25 cellular contexts compared by ENCODE assay signal in the genomic region with DNA sequence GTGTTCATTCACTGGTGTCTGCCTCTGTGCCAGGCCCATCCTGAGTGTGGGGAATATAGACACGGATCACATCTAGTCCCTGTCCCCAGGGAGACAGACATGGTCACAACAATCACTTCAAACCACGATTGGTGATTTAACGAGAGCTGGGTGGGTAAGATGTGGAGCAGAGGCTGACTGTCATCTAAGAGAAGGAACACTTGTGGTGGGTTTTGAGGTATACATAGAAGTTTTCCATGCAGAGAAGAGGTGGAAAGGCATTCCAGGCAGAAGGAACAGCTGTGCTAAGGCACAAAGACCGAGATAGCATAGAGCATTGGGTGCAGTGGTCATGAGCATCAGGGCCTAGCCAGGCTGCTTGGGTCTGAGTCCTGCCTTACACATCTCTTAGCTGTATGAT. TPM values are rescaled to one million over a fixed set of nuclear protein-coding genes. Genes with fewer than 3 reads are reported as not detected.
A peak's percentile ranks its signal among the peaks of the same experiment; 100 is the strongest.
DNase-seq lines count a peak whose midpoint lies in the region; ATAC-seq, FAIRE-seq and TF ChIP-seq lines count a peak whose summit lies in the region.
"Had no signal": no experiment of that assay in that cellular context is flagged by ENCODE, and none has a peak within 500 bp of the region (broad histone marks: within the 10 kb centered on the region; RNA-seq: fewer than 3 reads in every experiment).

No MANE protein-coding gene starts in this region.

- in situ Hi-C loops in IMR-90 (cut with MboI; ENCODE audit: low sequenced_read_pairs) = no loop called here

- H2BK15ac ChIP-seq in IMR-90 (ENCODE audit: low read depth, low read length) (peak overlapping the region; percentile 3; the same call in 1 of the 3 replicates), H1 (ENCODE audit: low read length) (no peak overlapping the region)

- ATAC-seq in IMR-90 (ENCODE audit: low read depth) (no peak), HG02678 (IDR thresholded peaks at IDR 0.05; ENCODE audit: unreplicated experiment) (no peak), HG03565 (IDR thresholded peaks at IDR 0.05; ENCODE audit: unreplicated experiment) (no peak)
- ATAC-seq: GM12878, HCT116 had no signal

- no peak overlapping the region; a peak in 2 of 22 replicates for H3K27ac ChIP-seq in BLaER1 treated with 17β-estradiol and CSF1 and Interleukin-3, amounts not matched to agents 10 nM and 100 nM
- H3K27ac ChIP-seq in IMR-90 (ENCODE audit: insufficient read depth, low read length) (no peak overlapping the region), H1 (ENCODE audit: low read depth, low read length) (no peak overlapping the region), spleen (peak overlapping the region in 5 of 8 donors; percentile 73 to 84 (median 77))
- H3K27ac ChIP-seq: GM23248 had no signal

- H4K5ac ChIP-seq in IMR-90 (ENCODE audit: low read depth, low read length) (no peak overlapping the region), H1 (ENCODE audit: insufficient read length, low read depth, low read length) (peak overlapping the region; percentile 22)

- H2AK5ac ChIP-seq in IMR-90 (ENCODE audit: low read depth, low read length) (peak overlapping the region; percentile 23; the same call in 1 of the 2 replicates), H1 (ENCODE audit: low read depth, low read length) (no peak overlapping the region)

- H3K9ac ChIP-seq in BLaER1 treated with 17β-estradiol and CSF1 and Interleukin-3, amounts not matched to agents 10 nM and 100 nM = peak overlapping the region in 1 of 11 experiments; percentile 53; a peak in 1 of 22 replicates
- H3K9ac ChIP-seq in IMR-90 (ENCODE audit: low read depth, low read length) (no peak overlapping the region), H1 (replicated peaks in 1 of 4; ENCODE audit: extremely low read depth in 1 of 4, low read depth in 3 of 4, low read length in 3 of 4) (no peak overlapping the region)
- H3K9ac ChIP-seq: GM23248 had no signal

- TF ChIP-seq POLR2A in IMR-90 (IDR thresholded peaks at IDR 0.05; ENCODE audit: low read depth, low read length) = no peak
- TF ChIP-seq POLR2A in H1 (IDR thresholded peaks at IDR 0.05; ENCODE audit: control extremely low read depth in 1 of 2, low read depth in 2 of 2, low read length in 2 of 2) = no peak
- TF ChIP-seq POLR2A in spleen (IDR thresholded peaks at IDR 0.05) = no peak
- TF ChIP-seq POLR2A in lower leg skin (IDR thresholded peaks at IDR 0.05) = no peak

- H3K79me1 ChIP-seq in IMR-90 (ENCODE audit: low read depth in 1 of 2, low read length in 2 of 2) = no peaks in the 10 kb centered on the region
- H3K79me1 ChIP-seq in H1 (ENCODE audit: low read depth, low read length) = no peaks in the 10 kb centered on the region

- no peak overlapping the region for H3K4me3 ChIP-seq in BLaER1 treated with 17β-estradiol and CSF1 and Interleukin-3, amounts not matched to agents 10 nM and 100 nM
- no peak overlapping the region for H3K4me3 ChIP-seq in IMR-90 (ENCODE audit: insufficient read depth, low read depth, low read length)
- no peak overlapping the region for H3K4me3 ChIP-seq in H1 (ENCODE audit: extremely low read depth in 1 of 4, insufficient read depth in 2 of 4, low read depth in 3 of 4, low read length in 4 of 4)
- H3K4me3 ChIP-seq in spleen = peak overlapping the region in 1 of 8 donors; percentile 26
- H3K4me3 ChIP-seq in lower leg skin (ENCODE audit: low read depth, poor library complexity, severe bottlenecking) = no peak overlapping the region
- H3K4me3 ChIP-seq: GM12878, GM23248 had no signal

- H2BK120ac ChIP-seq in IMR-90 (ENCODE audit: low read depth, low read length) (no peak overlapping the region), H1 (replicated peaks; ENCODE audit: low read depth, low read length) (no peak overlapping the region)

- H2BK20ac ChIP-seq in IMR-90 (ENCODE audit: low read depth, low read length) (0 out of 2 replicates have a peak overlapping the region, but pooled peaks have one; percentile 52), H1 (ENCODE audit: low read length) (0 out of 2 replicates have a peak overlapping the region, but pooled peaks have one; percentile 1)

- H3K4me2 ChIP-seq in BLaER1 treated with 17β-estradiol and CSF1 and Interleukin-3, amounts not matched to agents 10 nM and 100 nM = peak overlapping the region in 10 of 11 experiments; percentile 69 to 88 (median 82); a peak in 19 of 22 replicates
- H3K4me2 ChIP-seq in IMR-90 (ENCODE audit: low read depth, low read length) (no peak overlapping the region), H1 (ENCODE audit: insufficient read depth in 1 of 2, low read depth in 2 of 2, low read length in 2 of 2) (no peak overlapping the region)

- intact Hi-C loops in IMR-90 (cut with micrococcal nuclease) (no loop called here), spleen (cut with DNase I; ENCODE audit: low total_unique reads) (no loop called here), lower leg skin (cut with DNase I; ENCODE audit: low total_unique reads) (no loop called here)

- no peak for TF ChIP-seq EP300 in H1 (IDR thresholded peaks at IDR 0.05; ENCODE audit: borderline replicate concordance in 1 of 2, low read depth in 2 of 2, low read length in 2 of 2)

- H3K27me3 ChIP-seq in BLaER1 treated with 17β-estradiol and CSF1 and Interleukin-3, amounts not matched to agents 10 nM and 100 nM = no peaks in the 10 kb centered on the region
- H3K27me3 ChIP-seq in IMR-90 (ENCODE audit: control insufficient read depth, insufficient read depth, low read length) (no peaks in the 10 kb centered on the region), H1 (replicated peaks in 1 of 4; ENCODE audit: control insufficient read depth in 3 of 4, extremely low read depth in 1 of 4, insufficient read depth in 3 of 4, low read length in 3 of 4) (no peaks in the 10 kb centered on the region), spleen (replicated peaks in 1 of 7) (no peaks in the 10 kb centered on the region)

- dilution Hi-C loops in IMR-90 (cut with HindIII; ENCODE audit: low sequenced_read_pairs, unreplicated experiment) = no loop called here

- WGBS in IMR-90 (ENCODE audit: extremely low coverage in 2 of 2, insufficient read length in 1 of 2), 2 experiments = 80% methylated on average over 1 of the region's 4 CpGs; no CpG with 5 or more reads in 1 of the 2 experiments
- WGBS in H1 (ENCODE audit: extremely low coverage in 1 of 2, insufficient coverage in 1 of 2, insufficient read length in 1 of 2, insufficient replicate concordance in 2 of 2, low coverage in 1 of 2, low lambda C conversion rate in 2 of 2, missing lambda C conversion rate in 1 of 2), 2 experiments = 68% methylated on average over 4 of the region's 4 CpGs; no CpG with 5 or more reads in 1 of the 2 experiments
- 49 to 68% (median 61%) methylated on average over 4 of the region's 4 CpGs for WGBS in spleen, 5 donors
- 68 to 70% methylated on average over 4 of the region's 4 CpGs for WGBS in lower leg skin, 2 donors

- H3K36me3 ChIP-seq in BLaER1 treated with 17β-estradiol and CSF1 and Interleukin-3, amounts not matched to agents 10 nM and 100 nM = no peaks in the 10 kb centered on the region
- H3K36me3 ChIP-seq in IMR-90 (ENCODE audit: control insufficient read depth, insufficient read depth, low read length) (no peaks in the 10 kb centered on the region), H1 (ENCODE audit: control insufficient read depth in 2 of 4, insufficient read depth in 4 of 4, low read length in 3 of 4) (no peaks in the 10 kb centered on the region), spleen (no peaks in the 10 kb centered on the region)

- no peaks in the 10 kb centered on the region for H3K79me2 ChIP-seq in H1 (ENCODE audit: control insufficient read depth in 1 of 2, insufficient read depth in 2 of 2, low read length in 2 of 2)

- no peak overlapping the region for H4K8ac ChIP-seq in IMR-90 (ENCODE audit: low read depth in 2 of 2, low read length in 2 of 2)
- H4K8ac ChIP-seq in H1 (ENCODE audit: extremely low read depth, insufficient read depth, low read length) = no peak overlapping the region

- BruUV-seq in IMR-90 (replicated peaks; lab: Mats Ljungman, UMichigan) = no TSS peak

- no peak overlapping the region for H3K56ac ChIP-seq in IMR-90 (ENCODE audit: extremely low read depth, insufficient read depth, low read length)
- no peak overlapping the region for H3K56ac ChIP-seq in H1 (replicated peaks; ENCODE audit: insufficient read length, low read depth, low read length)

- no peaks in the 10 kb centered on the region for H3K23me2 ChIP-seq in H1 (ENCODE audit: low read depth, low read length)

- peaks cover 4% of the 10 kb centered on the region; the same call in 1 of the 2 replicates for H3K9me1 ChIP-seq in IMR-90 (ENCODE audit: insufficient read depth, low read length)

- H2BK5ac ChIP-seq in IMR-90 (ENCODE audit: low read depth, low read length, poor library complexity, severe bottlenecking) = no peak overlapping the region
- H2BK5ac ChIP-seq in H1 (ENCODE audit: low read depth, low read length) = no peak overlapping the region

- peak overlapping the region; percentile 2 for H2AK9ac ChIP-seq in IMR-90 (replicated peaks; ENCODE audit: low read depth, low read length, poor library complexity)

- H3K4me1 ChIP-seq in BLaER1 treated with 17β-estradiol and CSF1 and Interleukin-3, amounts not matched to agents 10 nM and 100 nM = peaks cover 34 to 67% (median 58%) of the 10 kb centered on the region in 10 experiments
- H3K4me1 ChIP-seq in IMR-90 (ENCODE audit: control insufficient read depth, insufficient read depth, low read length) (peaks cover 24% of the 10 kb centered on the region), H1 (replicated peaks in 1 of 4; ENCODE audit: control insufficient read depth in 3 of 4, insufficient read depth in 4 of 4, low read length in 3 of 4) (peaks cover 0 to 3% (median 1%) of the 10 kb centered on the region in 4 experiments; a peak in 3 of 7 replicates), spleen (peaks cover 3 to 37% (median 24%) of the 10 kb centered on the region in 6 donors)

- no peak for TF ChIP-seq CTCF in IMR-90 (conservative IDR thresholded peaks at IDR 0.05; ENCODE audit: low read depth, low read length)
- TF ChIP-seq CTCF in H1 (IDR thresholded peaks at IDR 0.05; ENCODE audit: control extremely low read depth in 1 of 3, insufficient read depth in 1 of 3, low read depth in 1 of 3, low read length in 3 of 3) = no peak
- no peak for TF ChIP-seq CTCF in spleen (IDR thresholded peaks at IDR 0.05 in 8 of 11, conservative IDR thresholded peaks at IDR 0.05 in 3 of 11)
- no peak for TF ChIP-seq CTCF in lower leg skin (IDR thresholded peaks at IDR 0.05)

- H3K4ac ChIP-seq in IMR-90 (ENCODE audit: low read depth, low read length) (peak overlapping the region; percentile 20; the same call in 1 of the 2 replicates), H1 (replicated peaks; ENCODE audit: insufficient read length, low read depth, low read length) (no peak overlapping the region)

- CTCF ChIA-PET in IMR-90 (lab: Yijun Ruan, JAX) = no interaction called here
- CTCF ChIA-PET in H1 (lab: Charles Lee; ENCODE audit: partially characterized antibody) = interaction anchor here (0.7 to 65.2 kb wide), 7 partner anchors 12 to 256 kb away, joined by 3 to 1529 read pairs (median 8); a partner anchor contains a TSS

- peaks cover 0 to 17% (median 13%) of the 10 kb centered on the region in 11 experiments; a peak in 16 of 22 replicates for H3K9me3 ChIP-seq in BLaER1 treated with 17β-estradiol and CSF1 and Interleukin-3, amounts not matched to agents 10 nM and 100 nM (replicated peaks in 1 of 11)
- 0 out of 2 replicates have a peak, but pooled peaks cover 2% of the 10 kb centered on the region for H3K9me3 ChIP-seq in IMR-90 (ENCODE audit: control insufficient read depth, insufficient read depth, low read length)
- no peaks in the 10 kb centered on the region for H3K9me3 ChIP-seq in H1 (ENCODE audit: insufficient read depth in 2 of 2, low read depth in 1 of 2, low read length in 1 of 2)
- H3K9me3 ChIP-seq in spleen = no peaks in the 10 kb centered on the region

- H3K14ac ChIP-seq in IMR-90 (replicated peaks; ENCODE audit: low read depth, low read length) = no peak overlapping the region
- H3K14ac ChIP-seq in H1 (ENCODE audit: insufficient read length) = no peak overlapping the region

- H4K20me1 ChIP-seq in BLaER1 treated with 17β-estradiol and CSF1 and Interleukin-3, amounts not matched to agents 10 nM and 100 nM = no peaks in the 10 kb centered on the region
- H4K20me1 ChIP-seq in IMR-90 (ENCODE audit: insufficient read depth, low read length) (no peaks in the 10 kb centered on the region; the same call in 1 of the 2 replicates), H1 (replicated peaks in 1 of 2; ENCODE audit: control insufficient read depth in 1 of 2, insufficient read depth in 2 of 2, low read length in 2 of 2) (no peaks in the 10 kb centered on the region)

- no peak for DNase-seq in IMR-90
- no peak for DNase-seq in H1 (ENCODE audit: low read depth in 1 of 2, low spot score in 2 of 2)
- DNase-seq in spleen = no peak
- no peak for DNase-seq in lower leg skin (ENCODE audit: low spot score in 2 of 2)
- DNase-seq: CD4-positive, alpha-beta T cell; CD8-positive, alpha-beta memory T cell; DMS 273 treated with DMSO at 0.1 percent for 48 hours; DMS79; EL; GDM1; GM23248; H9; HFFc6 had no signal

- TF ChIP-seq RAD21 in IMR-90 (IDR thresholded peaks at IDR 0.05; ENCODE audit: low read length) (no peak), H1 (IDR thresholded peaks at IDR 0.05 in 1 of 2, conservative IDR thresholded peaks at IDR 0.05 in 1 of 2; ENCODE audit: low read depth in 2 of 2, low read length in 2 of 2) (no peak)

- no peak overlapping the region for H3K23ac ChIP-seq in IMR-90 (ENCODE audit: low read depth, low read length)
- H3K23ac ChIP-seq in H1 (ENCODE audit: insufficient read length) = no peak overlapping the region

- no peak for FAIRE-seq in H1 (lab: Jason Lieb, UNC)
- FAIRE-seq: D721Med, GM12878, GM19239 had no signal

- no peak overlapping the region for H4K91ac ChIP-seq in IMR-90 (ENCODE audit: insufficient read depth, low read depth, low read length)
- H4K91ac ChIP-seq in H1 (replicated peaks; ENCODE audit: insufficient read length, low read length) = no peak overlapping the region

- no peak overlapping the region for H2AFZ ChIP-seq in IMR-90 (replicated peaks; ENCODE audit: low read length, poor library complexity)
- H2AFZ ChIP-seq in H1 (ENCODE audit: low read length) = no peak overlapping the region
- H2AFZ ChIP-seq: GM23248 had no signal

- POLR2A ChIA-PET in IMR-90 (lab: Charles Lee; ENCODE audit: unreplicated experiment) = no interaction called here
- POLR2A ChIA-PET in H1 (lab: Charles Lee; ENCODE audit: partially characterized antibody) = interaction anchor here (1.3 to 3.2 kb wide), 3 partner anchors 10 to 31 kb away, joined by 3 to 18 read pairs (median 4); a partner anchor contains a TSS

- no peak overlapping the region for H3K18ac ChIP-seq in IMR-90 (ENCODE audit: low read depth, low read length)
- H3K18ac ChIP-seq in H1 (ENCODE audit: extremely low read depth, low read length) = no peak overlapping the region

- no peak overlapping the region; the same call in 1 of the 2 replicates for H2BK12ac ChIP-seq in H1 (ENCODE audit: low read depth, low read length)

RNA-seq across cellular contexts. Expression of a gene that starts 22.7 kb away (rescaled TPM):
- total RNA-seq in IMR-90 (2012; rRNA removed) (not detected in 2 replicates), spleen (not detected), lower leg skin (not detected)
- polyA plus RNA-seq in IMR-90 (2012; rRNA removed) (not detected in 2 replicates), H1 (2011; rRNA removed) (not detected in 2 replicates), spleen (not detected)
- polyA plus RNA-seq in IMR-90 (2012; cell fraction: cytosol; rRNA removed) = not detected in 2 replicates
- polyA plus RNA-seq in IMR-90 (2012; cell fraction: nucleus; rRNA removed; ENCODE audit: low replicate concordance) = not detected in 2 replicates
- not detected in 2 replicates for total RNA-seq in H1 (2021; fragmentation: NEBNext Ultra II Directional; extraction: Animal tissue kit (Norgen Biotek cat#: 25700))
- polyA plus RNA-seq in H1 (2011; cell fraction: cytosol; rRNA removed) = not detected
- polyA plus RNA-seq in H1 (2011; cell fraction: nucleus; rRNA removed) = not detected
- polyA plus RNA-seq in H1 (2012, experiment 1 of 2) = 0.15 TPM in 1 of 4 replicates, not detected in the others
- not detected for polyA plus RNA-seq in H1 (2012, experiment 2 of 2)
- polyA plus RNA-seq in H1 (2013, experiment 1 of 2) = not detected
- not detected for polyA plus RNA-seq in H1 (2013, experiment 2 of 2)
- not detected in 2 replicates for polyA minus RNA-seq in H1 (2011; rRNA and poly(A)+ RNA removed)
- polyA minus RNA-seq in H1 (2011; cell fraction: cytosol; rRNA and poly(A)+ RNA removed) = not detected
- not detected for polyA minus RNA-seq in H1 (2011; cell fraction: nucleus; rRNA and poly(A)+ RNA removed)
- total RNA-seq: A172; A673; CD4-positive, alpha-beta T cell; CD8-positive, alpha-beta memory T cell; GM12878; GM23248; H4; H9; HFFc6 had no signal
- polyA plus RNA-seq: BJ; CD14-positive monocyte; CD8-positive, alpha-beta memory T cell; GM12878; GM23248 had no signal

RNA-seq across cellular contexts. Expression of a gene that starts 31.2 kb away (rescaled TPM):
- total RNA-seq in IMR-90 (2012; rRNA removed) (881 and 1,151 TPM in 2 replicates), spleen (1,000 to 10,000 TPM in 4 of 7 donors, 100 to 1,000 TPM in 3; 873 to 1,139 (median 1,001) TPM), lower leg skin (1,000 to 10,000 TPM; 2,721 to 5,210 (median 3,159) TPM)
- polyA plus RNA-seq in IMR-90 (2012; rRNA removed) (1,650 and 1,735 TPM in 2 replicates), H1 (2011; rRNA removed) (2,448 and 2,722 TPM in 2 replicates), spleen (1,000 to 10,000 TPM; 7,414 to 8,208 (median 8,201) TPM)
- polyA plus RNA-seq in IMR-90 (2012; cell fraction: cytosol; rRNA removed) = 3,661 and 4,271 TPM in 2 replicates
- 742 and 1,804 TPM in 2 replicates for polyA plus RNA-seq in IMR-90 (2012; cell fraction: nucleus; rRNA removed; ENCODE audit: low replicate concordance)
- total RNA-seq in H1 (2021; fragmentation: NEBNext Ultra II Directional; extraction: Animal tissue kit (Norgen Biotek cat#: 25700)) = 1,831 and 1,889 TPM in 2 replicates
- 4,965 TPM for polyA plus RNA-seq in H1 (2011; cell fraction: cytosol; rRNA removed)
- polyA plus RNA-seq in H1 (2011; cell fraction: nucleus; rRNA removed) = 2,178 TPM
- polyA plus RNA-seq in H1 (2012, experiment 1 of 2) = 2,603 to 3,842 TPM (median 3,090 TPM) in 4 replicates
- polyA plus RNA-seq in H1 (2012, experiment 2 of 2) = 9,007 TPM
- polyA plus RNA-seq in H1 (2013, experiment 1 of 2) = 5,141 TPM
- polyA plus RNA-seq in H1 (2013, experiment 2 of 2) = 5,188 TPM
- 246 and 282 TPM in 2 replicates for polyA minus RNA-seq in H1 (2011; rRNA and poly(A)+ RNA removed)
- polyA minus RNA-seq in H1 (2011; cell fraction: cytosol; rRNA and poly(A)+ RNA removed) = 329 TPM
- polyA minus RNA-seq in H1 (2011; cell fraction: nucleus; rRNA and poly(A)+ RNA removed) = 840 TPM

RNA-seq across cellular contexts. Expression of a gene that starts 31.3 kb away (rescaled TPM):
- total RNA-seq in IMR-90 (2012; rRNA removed) = 11.1 and 19.7 TPM in 2 replicates
- 53.8 and 57.4 TPM in 2 replicates for polyA plus RNA-seq in IMR-90 (2012; rRNA removed)
- 40.2 and 49.0 TPM in 2 replicates for polyA plus RNA-seq in IMR-90 (2012; cell fraction: cytosol; rRNA removed)
- polyA plus RNA-seq in IMR-90 (2012; cell fraction: nucleus; rRNA removed; ENCODE audit: low replicate concordance) = 25.4 and 61.2 TPM in 2 replicates
- total RNA-seq in H1 (2021; fragmentation: NEBNext Ultra II Directional; extraction: Animal tissue kit (Norgen Biotek cat#: 25700)) = 50.5 and 50.6 TPM in 2 replicates
- polyA plus RNA-seq in H1 (2011; rRNA removed) = 34.1 and 36.0 TPM in 2 replicates
- 57.0 TPM for polyA plus RNA-seq in H1 (2011; cell fraction: cytosol; rRNA removed)
- 13.7 TPM for polyA plus RNA-seq in H1 (2011; cell fraction: nucleus; rRNA removed)
- 49.1 to 62.4 TPM (median 51.3 TPM) in 4 replicates for polyA plus RNA-seq in H1 (2012, experiment 1 of 2)
- polyA plus RNA-seq in H1 (2012, experiment 2 of 2) = 33.4 TPM
- 54.3 TPM for polyA plus RNA-seq in H1 (2013, experiment 1 of 2)
- polyA plus RNA-seq in H1 (2013, experiment 2 of 2) = 54.7 TPM
- polyA minus RNA-seq in H1 (2011; rRNA and poly(A)+ RNA removed) = 11.3 and 14.8 TPM in 2 replicates
- polyA minus RNA-seq in H1 (2011; cell fraction: cytosol; rRNA and poly(A)+ RNA removed) = 18.1 TPM
- 9.9 TPM for polyA minus RNA-seq in H1 (2011; cell fraction: nucleus; rRNA and poly(A)+ RNA removed)
- total RNA-seq in spleen = 10 to 100 TPM; 33.6 to 50.4 (median 47.3) TPM
- 10 to 100 TPM; 48.1 to 75.3 (median 48.9) TPM for polyA plus RNA-seq in spleen
- 10 to 100 TPM; 34.8 to 45.5 (median 42.3) TPM for total RNA-seq in lower leg skin

RNA-seq across cellular contexts. Expression of a gene that starts 53.7 kb away (rescaled TPM):
- total RNA-seq in IMR-90 (2012; rRNA removed) = 1.4 and 2.0 TPM in 2 replicates
- 4.7 and 5.9 TPM in 2 replicates for polyA plus RNA-seq in IMR-90 (2012; rRNA removed)
- polyA plus RNA-seq in IMR-90 (2012; cell fraction: cytosol; rRNA removed) = 5.6 and 18.2 TPM in 2 replicates
- 4.1 and 7.9 TPM in 2 replicates for polyA plus RNA-seq in IMR-90 (2012; cell fraction: nucleus; rRNA removed; ENCODE audit: low replicate concordance)
- total RNA-seq in H1 (2021; fragmentation: NEBNext Ultra II Directional; extraction: Animal tissue kit (Norgen Biotek cat#: 25700)) = 11.4 and 11.5 TPM in 2 replicates
- 7.8 and 8.7 TPM in 2 replicates for polyA plus RNA-seq in H1 (2011; rRNA removed)
- polyA plus RNA-seq in H1 (2011; cell fraction: cytosol; rRNA removed) = 4.7 TPM
- polyA plus RNA-seq in H1 (2011; cell fraction: nucleus; rRNA removed) = 5.7 TPM
- polyA plus RNA-seq in H1 (2012, experiment 1 of 2) = 5.8 to 9.0 TPM (median 7.0 TPM) in 4 replicates
- polyA plus RNA-seq in H1 (2012, experiment 2 of 2) = 6.6 TPM
- polyA plus RNA-seq in H1 (2013, experiment 1 of 2) = 15.9 TPM
- 14.8 TPM for polyA plus RNA-seq in H1 (2013, experiment 2 of 2)
- polyA minus RNA-seq in H1 (2011; rRNA and poly(A)+ RNA removed) = 5.5 and 6.7 TPM in 2 replicates
- 14.4 TPM for polyA minus RNA-seq in H1 (2011; cell fraction: cytosol; rRNA and poly(A)+ RNA removed)
- 5.1 TPM for polyA minus RNA-seq in H1 (2011; cell fraction: nucleus; rRNA and poly(A)+ RNA removed)
- total RNA-seq in spleen = 100 to 1,000 TPM in 6 of 7 donors, 10 to 100 TPM in 1; 44.0 to 187 (median 139) TPM
- 10 to 100 TPM in 1 of 3 donors, 1 to 10 TPM in 2; 3.0 to 12.5 (median 3.2) TPM for polyA plus RNA-seq in spleen
- total RNA-seq in lower leg skin = 10 to 100 TPM; 13.7 to 33.1 (median 25.7) TPM
- total RNA-seq: CD4-positive, alpha-beta T cell; CD8-positive, alpha-beta memory T cell had no signal
- polyA plus RNA-seq: CD8-positive, alpha-beta memory T cell had no signal

RNA-seq across cellular contexts. Expression of a gene that starts 59.5 kb away (rescaled TPM):
- total RNA-seq in IMR-90 (2012; rRNA removed) = 0.28 and 0.36 TPM in 2 replicates
- polyA plus RNA-seq in IMR-90 (2012; rRNA removed) = 0.10 and 0.14 TPM in 2 replicates
- polyA plus RNA-seq in IMR-90 (2012; cell fraction: cytosol; rRNA removed) = 0.03 TPM in 2 replicates
- 0.46 and 0.58 TPM in 2 replicates for polyA plus RNA-seq in IMR-90 (2012; cell fraction: nucleus; rRNA removed; ENCODE audit: low replicate concordance)
- 232 and 237 TPM in 2 replicates for total RNA-seq in H1 (2021; fragmentation: NEBNext Ultra II Directional; extraction: Animal tissue kit (Norgen Biotek cat#: 25700))
- polyA plus RNA-seq in H1 (2011; rRNA removed) = 77.0 and 93.2 TPM in 2 replicates
- 72.8 TPM for polyA plus RNA-seq in H1 (2011; cell fraction: cytosol; rRNA removed)
- 59.1 TPM for polyA plus RNA-seq in H1 (2011; cell fraction: nucleus; rRNA removed)
- 99.2 to 116 TPM (median 108 TPM) in 4 replicates for polyA plus RNA-seq in H1 (2012, experiment 1 of 2)
- 69.6 TPM for polyA plus RNA-seq in H1 (2012, experiment 2 of 2)
- polyA plus RNA-seq in H1 (2013, experiment 1 of 2) = 88.5 TPM
- polyA plus RNA-seq in H1 (2013, experiment 2 of 2) = 92.9 TPM
- polyA minus RNA-seq in H1 (2011; rRNA and poly(A)+ RNA removed) = 505 and 571 TPM in 2 replicates
- 196 TPM for polyA minus RNA-seq in H1 (2011; cell fraction: cytosol; rRNA and poly(A)+ RNA removed)
- 104 TPM for polyA minus RNA-seq in H1 (2011; cell fraction: nucleus; rRNA and poly(A)+ RNA removed)
- 1 to 10 TPM; 1.7 to 3.7 (median 2.5) TPM for total RNA-seq in spleen
- under 1 TPM; 0.14 to 0.35 (median 0.24) TPM for polyA plus RNA-seq in spleen
- 1 to 10 TPM; 3.0 to 4.9 (median 3.8) TPM for total RNA-seq in lower leg skin
- total RNA-seq: CD4-positive, alpha-beta T cell; GM23248 had no signal
- polyA plus RNA-seq: CD8-positive, alpha-beta memory T cell had no signal

Comparison
In these comparisons a context has a peak if more than half of its experiments do, and no peak if none do; other contexts are left out.
1. H3K27ac ChIP-seq: peak in spleen (5 of 8); none in BLaER1 treated with 17β-estradiol and CSF1 and Interleukin-3, amounts not matched to agents 10 nM and 100 nM (0 of 11), IMR-90 (single experiment) and H1 (single experiment).
2. H3K4me2 ChIP-seq: peak in BLaER1 treated with 17β-estradiol and CSF1 and Interleukin-3, amounts not matched to agents 10 nM and 100 nM (10 of 11); none in IMR-90 (single experiment) and H1 (0 of 2).